ENCODE assay signal across 1 cellular context in genomic region chr14:52553671-52554575, GRCh38.
TF ChIP-seq lines count a peak whose summit lies in the region.

No MANE protein-coding gene starts in this region.

TF ChIP-seq in A549, 52 proteins besides CTCF, POLR2A, EP300 and RAD21 (continued from another document):
- TF ChIP-seq HMGXB4 (CRISPR knock-in tag; IDR thresholded peaks at IDR 0.05; ENCODE audit: borderline replicate concordance): no peak
- no peak for TF ChIP-seq TP53 (CRISPR knock-in tag; IDR thresholded peaks at IDR 0.05)
- no peak for TF ChIP-seq HOXB13 (CRISPR knock-in tag; IDR thresholded peaks at IDR 0.05; ENCODE audit: low read depth)
- TF ChIP-seq HDAC2 (IDR thresholded peaks at IDR 0.05): no peak
- no peak for TF ChIP-seq MAZ (IDR thresholded peaks at IDR 0.05; ENCODE audit: borderline replicate concordance, low read depth, low read length)
- no peak for TF ChIP-seq PBX3 (IDR thresholded peaks at IDR 0.05)
- no peak for TF ChIP-seq HEYL (CRISPR knock-in tag; IDR thresholded peaks at IDR 0.05)
- no peak for TF ChIP-seq ZNF302 (CRISPR knock-in tag; IDR thresholded peaks at IDR 0.05)
- no peak for TF ChIP-seq NFE2L2 (conservative IDR thresholded peaks at IDR 0.05; ENCODE audit: low read length)
- TF ChIP-seq MAFK (IDR thresholded peaks at IDR 0.05; ENCODE audit: partially characterized antibody): peak; percentile 8
- TF ChIP-seq CHD4 (IDR thresholded peaks at IDR 0.05; ENCODE audit: borderline replicate concordance): no peak
